Comparison of ENCODE assay signal across 28 cellular contexts in genomic region chr11:57634311-57634710, GRCh38. TPM values are rescaled to one million over a fixed set of nuclear protein-coding genes. Genes with fewer than 3 reads are reported as not detected.
"Had no signal": no experiment of that assay in that cellular context is flagged by ENCODE, and none has a peak within 500 bp of the region (broad histone marks: within the 10 kb centered on the region; RNA-seq: fewer than 3 reads in every experiment).

No MANE protein-coding gene starts in this region.

- H3K36me3 ChIP-seq: neural progenitor cell, ovary, right lobe of liver, sigmoid colon, stomach, thoracic aorta, thyroid gland, tibial nerve, upper lobe of right lung, uterus had no signal

- ATAC-seq: naive thymus-derived CD8-positive, alpha-beta T cell; natural killer cell treated with Interleukin-12 subunit alpha and Interleukin-12 subunit beta and Interleukin-15 and Interleukin-18, amount 100 ng/mL, for 72 hours; psoas muscle; right cardiac atrium; right lobe of liver; stimulated activated effector memory CD8-positive, alpha-beta T cell treated with anti-CD3 and anti-CD28 coated beads, Interleukin-12 subunit alpha, Interleukin-12 subunit beta, amount 100 ng/mL, for 72 hours; stimulated activated naive B cell treated with anti-CD40 and anti-IgM and Interleukin-4, amounts not matched to agents 10 μg/mL and 1 μg/mL and 100 μg/mL, for 72 hours; upper lobe of right lung had no signal

- H3K4me1 ChIP-seq: parathyroid adenoma had no signal

- H3K27ac ChIP-seq: neural progenitor cell, ovary, parathyroid adenoma, psoas muscle, right lobe of liver, sigmoid colon, stomach, thoracic aorta, thyroid gland, tibial nerve, upper lobe of right lung, uterus had no signal

- H3K4me3 ChIP-seq: neural progenitor cell, ovary, psoas muscle, right lobe of liver, sigmoid colon, stomach, thoracic aorta, thyroid gland, tibial nerve, upper lobe of right lung, uterus had no signal

- H3K27ac Mint-ChIP-seq: naive thymus-derived CD8-positive, alpha-beta T cell; natural killer cell treated with Interleukin-12 subunit alpha and Interleukin-12 subunit beta and Interleukin-15 and Interleukin-18, amount 100 ng/mL, for 72 hours; progenitor cell of endocrine pancreas; stimulated activated effector memory CD8-positive, alpha-beta T cell treated with anti-CD3 and anti-CD28 coated beads, Interleukin-12 subunit alpha, Interleukin-12 subunit beta, amount 100 ng/mL, for 72 hours; stimulated activated naive B cell treated with anti-CD40 and anti-IgM and Interleukin-4, amounts not matched to agents 10 μg/mL and 1 μg/mL and 100 μg/mL, for 72 hours; stimulated activated naive CD8-positive, alpha-beta T cell treated with anti-CD3 and anti-CD28 coated beads, Interleukin-15, Interleukin-2, amounts not matched to agents 100 ng/mL and 50 ng/mL, for 24 hours had no signal

- FAIRE-seq: small intestine had no signal

- H3K27me3 ChIP-seq: neural progenitor cell, ovary, right lobe of liver, sigmoid colon, thyroid gland, tibial nerve, upper lobe of right lung, uterus had no signal

- H3K9me3 ChIP-seq: ovary, psoas muscle, right lobe of liver, sigmoid colon, stomach, thoracic aorta, thyroid gland, tibial nerve, upper lobe of right lung, uterus had no signal

- H3K9ac ChIP-seq: neural progenitor cell, parathyroid adenoma had no signal

- H3K4me3 Mint-ChIP-seq: naive thymus-derived CD8-positive, alpha-beta T cell; natural killer cell treated with Interleukin-12 subunit alpha and Interleukin-12 subunit beta and Interleukin-15 and Interleukin-18, amount 100 ng/mL, for 72 hours; neural progenitor cell; stimulated activated effector memory CD8-positive, alpha-beta T cell treated with anti-CD3 and anti-CD28 coated beads, Interleukin-12 subunit alpha, Interleukin-12 subunit beta, amount 100 ng/mL, for 72 hours; stimulated activated naive B cell treated with anti-CD40 and anti-IgM and Interleukin-4, amounts not matched to agents 10 μg/mL and 1 μg/mL and 100 μg/mL, for 72 hours; stimulated activated naive CD8-positive, alpha-beta T cell treated with anti-CD3 and anti-CD28 coated beads, Interleukin-15, Interleukin-2, amounts not matched to agents 100 ng/mL and 50 ng/mL, for 24 hours had no signal

- DNase-seq: naive thymus-derived CD8-positive, alpha-beta T cell; occipital lobe; ovary; posterior cingulate gyrus; psoas muscle; right cardiac atrium; right lobe of liver; sigmoid colon; small intestine; stimulated activated CD4-positive, alpha-beta T cell treated with anti-CD3 and anti-CD28 coated beads, Interleukin-15, amount 100 ng/mL, for 24 hours; stimulated activated CD4-positive, alpha-beta T cell treated with anti-CD3 and anti-CD28 coated beads, Interleukin-2, amount 100 ng/mL, for 24 hours; stimulated activated CD4-positive, alpha-beta T cell treated with anti-CD3 and anti-CD28 coated beads, Interleukin-2, amount 100 ng/mL, for 48 hours; stimulated activated CD4-positive, alpha-beta T cell treated with anti-CD3 and anti-CD28 coated beads, Interleukin-4, amount 100 ng/mL, for 24 hours; stimulated activated naive B cell treated with anti-CD40 and anti-IgM and Interleukin-4, amounts not matched to agents 10 μg/mL and 1 μg/mL and 100 μg/mL, for 72 hours; stimulated activated naive CD4-positive, alpha-beta T cell treated with Interleukin-2 at 50 U/mL for 16 hours; stomach; thyroid gland; trophoblast cell; upper lobe of right lung; uterus had no signal

- H2AFZ ChIP-seq: neural progenitor cell, parathyroid adenoma had no signal

- H3K9me3 Mint-ChIP-seq: naive thymus-derived CD8-positive, alpha-beta T cell; natural killer cell treated with Interleukin-12 subunit alpha and Interleukin-12 subunit beta and Interleukin-15 and Interleukin-18, amount 100 ng/mL, for 72 hours; stimulated activated effector memory CD8-positive, alpha-beta T cell treated with anti-CD3 and anti-CD28 coated beads, Interleukin-12 subunit alpha, Interleukin-12 subunit beta, amount 100 ng/mL, for 72 hours; stimulated activated naive B cell treated with anti-CD40 and anti-IgM and Interleukin-4, amounts not matched to agents 10 μg/mL and 1 μg/mL and 100 μg/mL, for 72 hours; stimulated activated naive CD8-positive, alpha-beta T cell treated with anti-CD3 and anti-CD28 coated beads, Interleukin-15, Interleukin-2, amounts not matched to agents 100 ng/mL and 50 ng/mL, for 24 hours had no signal

- H3K4me2 ChIP-seq: neural progenitor cell had no signal

- H3K36me3 Mint-ChIP-seq: naive thymus-derived CD8-positive, alpha-beta T cell; natural killer cell treated with Interleukin-12 subunit alpha and Interleukin-12 subunit beta and Interleukin-15 and Interleukin-18, amount 100 ng/mL, for 72 hours; neural progenitor cell; stimulated activated effector memory CD8-positive, alpha-beta T cell treated with anti-CD3 and anti-CD28 coated beads, Interleukin-12 subunit alpha, Interleukin-12 subunit beta, amount 100 ng/mL, for 72 hours; stimulated activated naive B cell treated with anti-CD40 and anti-IgM and Interleukin-4, amounts not matched to agents 10 μg/mL and 1 μg/mL and 100 μg/mL, for 72 hours had no signal

- H3K79me2 ChIP-seq: parathyroid adenoma had no signal

RNA-seq across cellular contexts. Expression of gene YPEL4, which starts 15.4 kb away (rescaled TPM):
- total RNA-seq: natural killer cell treated with Interleukin-12 subunit alpha and Interleukin-12 subunit beta and Interleukin-15 and Interleukin-18, amount 100 ng/mL, for 72 hours had no signal

RNA-seq across cellular contexts. Expression of gene SERPING1, which starts 36.8 kb away (rescaled TPM):
- total RNA-seq: naive thymus-derived CD8-positive, alpha-beta T cell; natural killer cell treated with Interleukin-12 subunit alpha and Interleukin-12 subunit beta and Interleukin-15 and Interleukin-18, amount 100 ng/mL, for 72 hours had no signal
- polyA plus RNA-seq: naive thymus-derived CD8-positive, alpha-beta T cell had no signal
